Comparison of ENCODE assay signal across 30 cellular contexts in the genomic region with DNA sequence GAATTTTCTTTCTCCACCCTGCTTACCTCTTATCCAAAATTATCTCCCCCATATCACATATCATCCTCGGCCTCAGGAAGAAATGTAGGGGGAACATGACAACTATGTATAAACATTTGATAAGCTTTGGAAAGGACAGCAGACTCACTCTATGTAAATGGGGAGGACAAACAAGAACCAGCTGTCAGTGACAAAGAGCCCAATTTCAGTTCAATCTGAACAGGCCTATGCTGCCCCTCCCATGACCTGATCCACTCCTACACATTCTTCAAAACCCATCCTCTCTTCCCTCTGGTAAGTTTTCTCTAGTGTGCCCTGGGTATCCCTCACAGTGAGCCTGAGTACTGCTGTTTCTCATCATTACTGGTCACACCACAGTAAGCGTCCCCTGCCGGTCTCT. TPM values are rescaled to one million over a fixed set of nuclear protein-coding genes. Genes with fewer than 3 reads are reported as not detected.
DNase-seq lines count a peak whose midpoint lies in the region; ATAC-seq, FAIRE-seq and TF ChIP-seq lines count a peak whose summit lies in the region.
"Had no signal": no experiment of that assay in that cellular context is flagged by ENCODE, and none has a peak within 500 bp of the region (broad histone marks: within the 10 kb centered on the region; RNA-seq: fewer than 3 reads in every experiment).

No MANE protein-coding gene starts in this region.

- no peak overlapping the region for H3K4me2 ChIP-seq in HepG2 (ENCODE audit: low read depth, low read length)
- H3K4me2 ChIP-seq: BLaER1 treated with 17β-estradiol and CSF1 and Interleukin-3, amounts not matched to agents 10 nM and 100 nM had no signal

- H3K36me3 ChIP-seq in HepG2 (replicated peaks in 1 of 2; ENCODE audit: control insufficient read depth in 1 of 2, insufficient read depth in 2 of 2, low read length in 2 of 2) (peaks cover 16 to 62% of the 10 kb centered on the region in 2 experiments), right lobe of liver (peaks cover 0 to 73% (median 33%) of the 10 kb centered on the region in 4 donors)

- H3K9me3 Mint-ChIP-seq in activated naive CD8-positive, alpha-beta T cell (ENCODE audit: low read depth): no peaks in the 10 kb centered on the region
- H3K9me3 Mint-ChIP-seq in stimulated activated naive B cell treated with anti-CD40 and anti-IgM and Interleukin-4, amounts not matched to agents 10 μg/mL and 1 μg/mL and 100 μg/mL, for 72 hours: no peaks in the 10 kb centered on the region
- H3K9me3 Mint-ChIP-seq: activated T-cell treated with anti-CD3 and anti-CD28 coated beads, Interleukin-2, amount 50 U/mL, for 4 hours; immature natural killer cell; natural killer cell treated with Interleukin-12 subunit alpha and Interleukin-12 subunit beta and Interleukin-15 and Interleukin-18, amount 100 ng/mL, for 72 hours; stimulated activated naive CD8-positive, alpha-beta T cell treated with anti-CD3 and anti-CD28 coated beads, Interleukin-15, amount 100 ng/mL, for 72 hours had no signal

- POLR2A ChIA-PET in HepG2 (lab: Yijun Ruan, JAX): no interaction called here

- TF ChIP-seq EP300 in HepG2 (IDR thresholded peaks at IDR 0.05; ENCODE audit: low read depth in 2 of 2, low read length in 2 of 2) (no peak), HepG2 (CRISPR knock-in tag; IDR thresholded peaks at IDR 0.05; ENCODE audit: borderline replicate concordance) (no peak)

- peaks cover 16% of the 10 kb centered on the region for H3K4me1 Mint-ChIP-seq in activated naive CD8-positive, alpha-beta T cell (ENCODE audit: low read depth)
- H3K4me1 Mint-ChIP-seq in stimulated activated naive B cell treated with anti-CD40 and anti-IgM and Interleukin-4, amounts not matched to agents 10 μg/mL and 1 μg/mL and 100 μg/mL, for 72 hours: peaks cover 6 to 20% of the 10 kb centered on the region in 2 donors

- no peak for TF ChIP-seq RAD21 in HepG2 (CRISPR knock-in tag; IDR thresholded peaks at IDR 0.05)

- intact Hi-C loops in HepG2 (cut with micrococcal nuclease; ENCODE audit: unreplicated experiment) (no loop called here), right lobe of liver (cut with DNase I) (no loop called here)

- H3K9me3 ChIP-seq in HepG2 (ENCODE audit: low read length) (no peaks in the 10 kb centered on the region), right lobe of liver (no peaks in the 10 kb centered on the region)
- H3K9me3 ChIP-seq: BLaER1 treated with 17β-estradiol and CSF1 and Interleukin-3, amounts not matched to agents 10 nM and 100 nM; gastroesophageal sphincter; pancreas; tibial artery had no signal

- no peak for TF ChIP-seq CTCF in HepG2 (CRISPR knock-in tag; IDR thresholded peaks at IDR 0.05)
- TF ChIP-seq CTCF in right lobe of liver (IDR thresholded peaks at IDR 0.05): no peak
- TF ChIP-seq CTCF in fibroblast of the aortic adventitia (IDR thresholded peaks at IDR 0.05; ENCODE audit: insufficient read depth, low read length): no peak

- H3K4me3 Mint-ChIP-seq in activated naive CD8-positive, alpha-beta T cell: no peak overlapping the region
- H3K4me3 Mint-ChIP-seq in stimulated activated naive B cell treated with anti-CD40 and anti-IgM and Interleukin-4, amounts not matched to agents 10 μg/mL and 1 μg/mL and 100 μg/mL, for 72 hours: no peak overlapping the region
- H3K4me3 Mint-ChIP-seq: activated T-cell treated with anti-CD3 and anti-CD28 coated beads, Interleukin-2, amount 50 U/mL, for 4 hours; immature natural killer cell; natural killer cell treated with Interleukin-12 subunit alpha and Interleukin-12 subunit beta and Interleukin-15 and Interleukin-18, amount 100 ng/mL, for 72 hours; stimulated activated naive CD8-positive, alpha-beta T cell treated with anti-CD3 and anti-CD28 coated beads, Interleukin-15, amount 100 ng/mL, for 72 hours had no signal

- H3K4me3 ChIP-seq in HepG2 (replicated peaks in 1 of 3; ENCODE audit: insufficient read depth in 1 of 3, low read depth in 2 of 3, low read length in 3 of 3) (no peak overlapping the region), right lobe of liver (no peak overlapping the region), fibroblast of the aortic adventitia (ENCODE audit: low read depth, low read length) (no peak overlapping the region)
- H3K4me3 ChIP-seq: BLaER1 treated with 17β-estradiol and CSF1 and Interleukin-3, amounts not matched to agents 10 nM and 100 nM; gastroesophageal sphincter; pancreas; tibial artery had no signal

- H3K27ac Mint-ChIP-seq in activated naive CD8-positive, alpha-beta T cell: peak overlapping the region; percentile 42
- H3K27ac Mint-ChIP-seq in stimulated activated naive B cell treated with anti-CD40 and anti-IgM and Interleukin-4, amounts not matched to agents 10 μg/mL and 1 μg/mL and 100 μg/mL, for 72 hours: peak overlapping the region; percentile 6
- H3K27ac Mint-ChIP-seq: immature natural killer cell had no signal

- 94% methylated on average over 3 of the region's 3 CpGs for WGBS in HepG2 (ENCODE audit: low lambda C conversion rate)
- 70% methylated on average over 3 of the region's 3 CpGs for WGBS in right lobe of liver (ENCODE audit: insufficient coverage, low coverage, low lambda C conversion rate, missing lambda C conversion rate)

- CTCF ChIA-PET in HepG2 (lab: Yijun Ruan, JAX; ENCODE audit: low intra/inter-chr PET ratio, low total read pairs): no interaction called here

- no peak for FAIRE-seq in HepG2 (lab: Jason Lieb, UNC)
- FAIRE-seq: GM12891, pancreas had no signal

- H3K79me2 ChIP-seq in HepG2 (ENCODE audit: insufficient read depth, low read length): no peaks in the 10 kb centered on the region

- H3K27me3 ChIP-seq in HepG2 (ENCODE audit: control insufficient read depth in 1 of 2, insufficient read depth in 2 of 2, low read length in 2 of 2) (no peaks in the 10 kb centered on the region), right lobe of liver (no peaks in the 10 kb centered on the region)
- H3K27me3 ChIP-seq: BLaER1 treated with 17β-estradiol and CSF1 and Interleukin-3, amounts not matched to agents 10 nM and 100 nM; gastroesophageal sphincter; pancreas; tibial artery had no signal

- peaks cover 28% of the 10 kb centered on the region for H3K4me1 ChIP-seq in HepG2 (ENCODE audit: insufficient read depth, low read length)
- no peaks in the 10 kb centered on the region for H3K4me1 ChIP-seq in right lobe of liver
- H3K4me1 ChIP-seq: pancreas, tibial artery had no signal

- DNase-seq in HepG2 (ENCODE audit: low spot score) (no peak), right lobe of liver (no peak), fibroblast of the aortic adventitia (ENCODE audit: low read depth) (peak; percentile 65), NCI-H1105 treated with DMSO at 0.1 percent for 48 hours (lab: John Stamatoyannopoulos, UW) (no peak)
- no peak for DNase-seq in stimulated activated naive B cell treated with anti-CD40 and anti-IgM and Interleukin-4, amounts not matched to agents 10 μg/mL and 1 μg/mL and 100 μg/mL, for 72 hours
- DNase-seq: activated CD4-positive, CD25-positive, alpha-beta regulatory T cell; activated CD8-positive, alpha-beta memory T cell treated with anti-CD3 and anti-CD28 coated beads for 24 hours; activated naive CD4-positive, alpha-beta T cell treated with anti-CD3 and anti-CD28 coated beads, Interleukin-2, amount 50 U/mL, for 16 hours; activated T-cell treated with anti-CD3 and anti-CD28 coated beads, Interleukin-2, amount 50 U/mL, for 4 hours; COR-L47; effector CD8-positive, alpha-beta T cell; erythroblast; hippocampal formation; immature natural killer cell; midbrain; NCI-H1048; NCI-H187 treated with DMSO at 0.1 percent for 48 hours; pancreas; right cardiac atrium; stimulated activated CD4-positive, alpha-beta T cell treated with anti-CD3 and anti-CD28 coated beads, Interleukin-4, amount 100 ng/mL, for 24 hours; stimulated activated naive CD8-positive, alpha-beta T cell treated with anti-CD3 and anti-CD28 coated beads, Interleukin-15, amount 100 ng/mL, for 72 hours; T-helper 9 cell; tibial artery had no signal

- H4K20me1 ChIP-seq in HepG2 (ENCODE audit: insufficient read depth, low read length): no peaks in the 10 kb centered on the region

- H2AFZ ChIP-seq in HepG2 (ENCODE audit: low read length): no peak overlapping the region

- H3K9ac ChIP-seq in HepG2 (ENCODE audit: insufficient read depth, low read depth, low read length): no peak overlapping the region

- TF ChIP-seq POLR2A in HepG2 (IDR thresholded peaks at IDR 0.05; ENCODE audit: insufficient read depth in 1 of 2, low read depth in 2 of 2, low read length in 2 of 2): no peak
- no peak for TF ChIP-seq POLR2A in right lobe of liver (IDR thresholded peaks at IDR 0.05)

- in situ Hi-C loops in HepG2 (cut with HindIII; ENCODE audit: extremely low pct_ligation_motif_present, low pct_unique_long_range_greater_than_20kb): no loop called here

- H3K27ac ChIP-seq in HepG2 (ENCODE audit: extremely low read length, insufficient read depth, low read length) (no peak overlapping the region), right lobe of liver (no peak overlapping the region)
- H3K27ac ChIP-seq: BLaER1 treated with 17β-estradiol and CSF1 and Interleukin-3, amounts not matched to agents 10 nM and 100 nM; gastroesophageal sphincter; pancreas; tibial artery had no signal

- peaks cover 2% of the 10 kb centered on the region for H3K36me3 Mint-ChIP-seq in activated naive CD8-positive, alpha-beta T cell
- H3K36me3 Mint-ChIP-seq in stimulated activated naive B cell treated with anti-CD40 and anti-IgM and Interleukin-4, amounts not matched to agents 10 μg/mL and 1 μg/mL and 100 μg/mL, for 72 hours: peaks cover 40 to 54% of the 10 kb centered on the region in 2 donors

- ATAC-seq in HepG2 (no peak; the same call in 2 of the 3 replicates), right lobe of liver (no peak), GM18861 (IDR thresholded peaks at IDR 0.05; ENCODE audit: unreplicated experiment) (no peak), esophagus mucosa (no peak)
- no peak for ATAC-seq in stimulated activated naive B cell treated with anti-CD40 and anti-IgM and Interleukin-4, amounts not matched to agents 10 μg/mL and 1 μg/mL and 100 μg/mL, for 72 hours (replicated peaks)
- ATAC-seq: activated T-cell treated with anti-CD3 and anti-CD28 coated beads, Interleukin-2, amount 50 U/mL, for 4 hours; gastroesophageal sphincter; natural killer cell treated with Interleukin-12 subunit alpha and Interleukin-12 subunit beta and Interleukin-15 and Interleukin-18, amount 100 ng/mL, for 72 hours; pancreas; stimulated activated naive CD8-positive, alpha-beta T cell treated with anti-CD3 and anti-CD28 coated beads, Interleukin-15, amount 100 ng/mL, for 72 hours had no signal

- BruUV-seq in HepG2 (replicated peaks; lab: Mats Ljungman, UMichigan): no TSS peak

- H3K27me3 Mint-ChIP-seq in activated naive CD8-positive, alpha-beta T cell: no peaks in the 10 kb centered on the region
- no peaks in the 10 kb centered on the region for H3K27me3 Mint-ChIP-seq in stimulated activated naive B cell treated with anti-CD40 and anti-IgM and Interleukin-4, amounts not matched to agents 10 μg/mL and 1 μg/mL and 100 μg/mL, for 72 hours
- H3K27me3 Mint-ChIP-seq: natural killer cell treated with Interleukin-12 subunit alpha and Interleukin-12 subunit beta and Interleukin-15 and Interleukin-18, amount 100 ng/mL, for 72 hours; stimulated activated naive CD8-positive, alpha-beta T cell treated with anti-CD3 and anti-CD28 coated beads, Interleukin-15, amount 100 ng/mL, for 72 hours had no signal

RNA-seq across cellular contexts. Expression of a gene that starts 20.8 kb away (rescaled TPM):
- total RNA-seq in HepG2 (2016; rRNA removed; fragmentation: Illumina TruSeq; extraction: Trizol): 0.87 and 2.2 TPM in 2 replicates
- total RNA-seq in HepG2 (2016; cell fraction: cytosol; rRNA removed; fragmentation: Illumina TruSeq; extraction: Trizol; ENCODE audit: low read depth): 0.88 and 1.5 TPM in 2 replicates
- 1.0 and 2.2 TPM in 2 replicates for total RNA-seq in HepG2 (2016; cell fraction: insoluble cytoplasmic fraction; rRNA removed; fragmentation: Illumina TruSeq; extraction: Trizol)
- 2.2 and 2.9 TPM in 2 replicates for total RNA-seq in HepG2 (2016; cell fraction: membrane; rRNA removed; fragmentation: Illumina TruSeq; extraction: Trizol)
- total RNA-seq in HepG2 (2016; cell fraction: nucleus; rRNA removed; fragmentation: Illumina TruSeq; extraction: Trizol): 1.5 and 1.7 TPM in 2 replicates
- 0.53 and 0.94 TPM in 2 replicates for polyA plus RNA-seq in HepG2 (2011; rRNA removed)
- polyA plus RNA-seq in HepG2 (2011; cell fraction: cytosol; rRNA removed): 0.90 and 1.4 TPM in 2 replicates
- 1.0 and 1.3 TPM in 2 replicates for polyA plus RNA-seq in HepG2 (2011; cell fraction: nucleus; rRNA removed)
- polyA plus RNA-seq in HepG2 (2012): 0.43 and 0.53 TPM in 2 replicates
- 0.84 and 1.2 TPM in 2 replicates for polyA plus RNA-seq in HepG2 (2016; cell fraction: cytosol; fragmentation: Illumina TruSeq; extraction: Trizol; ENCODE audit: low read depth)
- 0.85 and 1.4 TPM in 2 replicates for polyA plus RNA-seq in HepG2 (2016; cell fraction: insoluble cytoplasmic fraction; fragmentation: Illumina TruSeq; extraction: Trizol; ENCODE audit: low read depth)
- polyA plus RNA-seq in HepG2 (2016; cell fraction: membrane; fragmentation: Illumina TruSeq; extraction: Trizol; ENCODE audit: low read depth): 1.8 and 2.0 TPM in 2 replicates
- 2.1 and 2.2 TPM in 2 replicates for polyA plus RNA-seq in HepG2 (2016; cell fraction: nucleus; fragmentation: Illumina TruSeq; extraction: Trizol; ENCODE audit: insufficient read depth, low read depth)
- 0.54 and 5.2 TPM in 2 replicates for polyA minus RNA-seq in HepG2 (2011; rRNA and poly(A)+ RNA removed; ENCODE audit: low replicate concordance)
- polyA minus RNA-seq in HepG2 (2011; cell fraction: cytosol; rRNA and poly(A)+ RNA removed): 1.2 and 1.4 TPM in 2 replicates
- polyA minus RNA-seq in HepG2 (2011; cell fraction: nucleus; rRNA and poly(A)+ RNA removed): 1.5 and 2.3 TPM in 2 replicates
- total RNA-seq in right lobe of liver: under 1 TPM in 2 of 6 experiments, not detected in 4; 0.09 to 0.27 TPM
- 0.25 and 0.27 TPM in 2 replicates for total RNA-seq in fibroblast of the aortic adventitia (ENCODE audit: low replicate concordance)
- 0.24 TPM for total RNA-seq in esophagus mucosa
